In the genomic region with DNA sequence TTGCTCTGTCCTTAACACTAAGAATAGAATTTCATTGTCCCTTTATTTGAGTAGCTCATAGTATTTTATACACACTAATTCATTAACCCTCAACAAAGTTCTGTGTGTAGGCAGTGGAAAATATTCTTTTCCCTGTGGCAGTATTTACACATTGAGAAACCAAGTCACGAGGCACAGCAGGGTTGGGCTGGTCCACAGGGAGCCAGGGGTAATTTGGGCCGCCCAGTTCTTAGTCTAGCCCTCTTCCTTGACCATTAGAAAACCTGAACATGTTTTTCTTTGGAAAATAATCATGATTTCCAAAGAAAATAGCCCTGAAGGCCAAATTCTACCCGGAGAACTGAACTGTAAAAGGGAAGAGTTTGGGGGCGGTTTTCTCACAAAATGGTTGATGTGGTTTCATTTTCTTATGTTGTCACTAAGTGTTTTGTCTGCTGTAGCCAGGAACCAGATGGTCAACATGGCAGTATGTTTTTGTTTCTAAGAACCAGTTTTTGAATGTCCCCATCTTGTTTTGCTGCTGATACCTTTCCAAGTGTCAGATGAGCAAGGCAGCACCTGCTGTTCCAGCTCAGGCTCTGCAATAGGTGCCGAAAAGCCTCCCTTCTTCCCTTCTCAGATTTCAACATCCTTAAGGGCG, we compare ENCODE assay signal across 20 cellular contexts. TPM values are rescaled to one million over a fixed set of nuclear protein-coding genes. Genes with fewer than 3 reads are reported as not detected.
DNase-seq lines count a peak whose midpoint lies in the region; ATAC-seq, FAIRE-seq and TF ChIP-seq lines count a peak whose summit lies in the region.
"Had no signal": no experiment of that assay in that cellular context is flagged by ENCODE, and none has a peak within 500 bp of the region (broad histone marks: within the 10 kb centered on the region; RNA-seq: fewer than 3 reads in every experiment).

No MANE protein-coding gene starts in this region.

- H3K36me3 ChIP-seq in ascending aorta (no peaks in the 10 kb centered on the region), keratinocyte (ENCODE audit: control insufficient read depth in 2 of 2, extremely low read depth in 1 of 2, insufficient read depth in 2 of 2, low read length in 2 of 2) (peaks cover 2 to 7% of the 10 kb centered on the region in 2 experiments), tibial artery (no peaks in the 10 kb centered on the region)

- FAIRE-seq in keratinocyte (lab: Jason Lieb, UNC) = no peak
- FAIRE-seq: astrocyte, K562 had no signal

- intact Hi-C loops in ascending aorta (cut with DNase I) = no loop called here
- intact Hi-C loops in tibial artery (cut with DNase I; ENCODE audit: low total_unique reads) = no loop called here

- DNase-seq in NCI-H2171 treated with DMSO at 0.1 percent for 48 hours (lab: John Stamatoyannopoulos, UW) (peak; percentile 66), ascending aorta (ENCODE audit: low spot score in 2 of 2) (peak in 1 of 2 donors; percentile 69), keratinocyte (ENCODE audit: low read depth, low spot score) (no peak), tibial artery (peak; percentile 26 to 71), NCI-H128 (lab: John Stamatoyannopoulos, UW; ENCODE audit: unreplicated experiment) (no peak), NCI-H82 treated with DMSO at 0.1 percent for 48 hours (lab: John Stamatoyannopoulos, UW; ENCODE audit: unreplicated experiment) (no peak)
- DNase-seq: activated CD4-positive, alpha-beta memory T cell treated with anti-CD3 and anti-CD28 coated beads, Interleukin-2, amount 10 ng/mL, durations not matched to agents 7 days and 5 days; activated naive CD4-positive, alpha-beta T cell treated with anti-CD3 and anti-CD28 coated beads for 36 hours; activated T-cell treated with anti-CD3 and anti-CD28 coated beads, Interleukin-2, amount 50 U/mL, for 1 hour; Caco-2; effector memory CD8-positive, alpha-beta T cell; NCI-H2081 treated with DMSO at 0.1 percent for 48 hours; NCI-H526; psoas muscle; T-helper 2 cell had no signal

- peaks cover 80% of the 10 kb centered on the region for H3K79me2 ChIP-seq in keratinocyte (ENCODE audit: control insufficient read depth, insufficient read depth, low read length)

- no peak overlapping the region for H2AFZ ChIP-seq in keratinocyte (ENCODE audit: control insufficient read depth, low read length)
- H2AFZ ChIP-seq: GM23338 had no signal

- no peaks in the 10 kb centered on the region for H4K20me1 ChIP-seq in keratinocyte (ENCODE audit: control insufficient read depth, extremely low read depth, insufficient read depth, low read length)

- no peaks in the 10 kb centered on the region for H3K9me1 ChIP-seq in keratinocyte (ENCODE audit: control insufficient read depth, extremely low read depth, insufficient read depth, low read length)

- H3K27me3 ChIP-seq in ascending aorta = no peaks in the 10 kb centered on the region
- no peaks in the 10 kb centered on the region for H3K27me3 ChIP-seq in keratinocyte (ENCODE audit: control insufficient read depth, extremely low read depth, insufficient read depth, low read length)
- H3K27me3 ChIP-seq in tibial artery = no peaks in the 10 kb centered on the region

- H3K9me3 ChIP-seq in ascending aorta (no peaks in the 10 kb centered on the region), keratinocyte (ENCODE audit: control insufficient read depth, low read depth, low read length) (no peaks in the 10 kb centered on the region), tibial artery (no peaks in the 10 kb centered on the region)
- H3K9me3 ChIP-seq: Caco-2, psoas muscle had no signal

- H3K4me2 ChIP-seq in keratinocyte (ENCODE audit: control insufficient read depth, extremely low read depth, insufficient read depth, low read depth, low read length) = peak overlapping the region; percentile 72
- H3K4me2 ChIP-seq: GM23338 had no signal

- ATAC-seq in GM19023 (IDR thresholded peaks at IDR 0.05; ENCODE audit: unreplicated experiment) = no peak
- ATAC-seq: effector memory CD8-positive, alpha-beta T cell; GM23338; K562; psoas muscle; WTC11 had no signal

- H3K4me1 ChIP-seq in ascending aorta (peaks cover 4 to 18% of the 10 kb centered on the region in 2 donors), keratinocyte (ENCODE audit: control insufficient read depth, extremely low read depth, insufficient read depth, low read length) (peaks cover 66% of the 10 kb centered on the region), tibial artery (peaks cover 0 to 36% (median 9%) of the 10 kb centered on the region in 4 donors)
- H3K4me1 ChIP-seq: Caco-2, psoas muscle had no signal

- dilution Hi-C loops in keratinocyte (cut with MboI; ENCODE audit: extremely low pct_ligation_motif_present, low sequenced_read_pairs) = no loop called here

- TF ChIP-seq CTCF in ascending aorta (IDR thresholded peaks at IDR 0.05) (no peak), keratinocyte (optimal IDR thresholded peaks at IDR 0.05 in 1 of 3, IDR thresholded peaks at IDR 0.05 in 1 of 3, conservative IDR thresholded peaks at IDR 0.05 in 1 of 3; ENCODE audit: extremely low read depth in 1 of 3, insufficient read depth in 2 of 3, low read length in 3 of 3) (no peak), tibial artery (IDR thresholded peaks at IDR 0.05) (no peak)

- peak overlapping the region; percentile 93 for H3K9ac ChIP-seq in keratinocyte (ENCODE audit: control insufficient read depth, extremely low read depth, insufficient read depth, low read length)

- H3K27ac ChIP-seq in ascending aorta (peak overlapping the region; percentile 64 to 67), keratinocyte (ENCODE audit: control insufficient read depth, insufficient read depth, low read length) (peak overlapping the region; percentile 100), tibial artery (peak overlapping the region; percentile 55 to 67)
- H3K27ac ChIP-seq: psoas muscle had no signal

- peak overlapping the region in 1 of 2 donors; percentile 25 for H3K4me3 ChIP-seq in ascending aorta
- no peak overlapping the region for H3K4me3 ChIP-seq in keratinocyte (ENCODE audit: control insufficient read depth in 2 of 3, extremely low read depth in 1 of 3, insufficient read depth in 2 of 3, low read depth in 1 of 3, low read length in 3 of 3)
- no peak overlapping the region for H3K4me3 ChIP-seq in tibial artery
- H3K4me3 ChIP-seq: GM23338, K562, psoas muscle had no signal

RNA-seq across cellular contexts. Expression of a gene that starts 29.6 kb away (rescaled TPM):
- total RNA-seq in ascending aorta = 15.1 TPM
- polyA plus RNA-seq in keratinocyte = 17.7 to 31.6 TPM (median 24.2 TPM) in 3 replicates
- 94.4 TPM for polyA plus RNA-seq in keratinocyte (2011; ENCODE audit: low read depth)
- 20.0 and 27.5 TPM in 2 replicates for polyA plus RNA-seq in keratinocyte (2011; cell fraction: cytosol; rRNA removed)
- 67.9 and 74.3 TPM in 2 replicates for polyA plus RNA-seq in keratinocyte (2011; cell fraction: nucleus; rRNA removed)
- 24.0 and 42.0 TPM in 2 replicates for polyA plus RNA-seq in keratinocyte (2012; ENCODE audit: low replicate concordance)
- 71.2 to 134 TPM (median 94.2 TPM) in 3 replicates for polyA minus RNA-seq in keratinocyte
- polyA minus RNA-seq in keratinocyte (2011; cell fraction: cytosol; rRNA and poly(A)+ RNA removed) = 43.9 TPM
- 187 and 303 TPM in 2 replicates for polyA minus RNA-seq in keratinocyte (2011; cell fraction: nucleus; rRNA and poly(A)+ RNA removed)
- total RNA-seq: activated CD4-positive, alpha-beta memory T cell treated with anti-CD3 and anti-CD28 coated beads, Interleukin-2, amount 10 ng/mL, durations not matched to agents 7 days and 5 days; activated naive CD4-positive, alpha-beta T cell treated with anti-CD3 and anti-CD28 coated beads for 36 hours had no signal
- polyA plus RNA-seq: K562 had no signal

Comparison
In these comparisons a context has a peak if more than half of its experiments do, and no peak if none do; other contexts are left out.
1. DNase-seq: peak in NCI-H2171 treated with DMSO at 0.1 percent for 48 hours (single experiment) and tibial artery (2 of 2); none in keratinocyte (single experiment), NCI-H128 (single experiment) and NCI-H82 treated with DMSO at 0.1 percent for 48 hours (single experiment).
2. Peak in every context shown above with its lines, with median percentiles within 50 percentile points of each other: H3K27ac ChIP-seq.